ENCODE assay signal across 2 cellular contexts in the genomic region with DNA sequence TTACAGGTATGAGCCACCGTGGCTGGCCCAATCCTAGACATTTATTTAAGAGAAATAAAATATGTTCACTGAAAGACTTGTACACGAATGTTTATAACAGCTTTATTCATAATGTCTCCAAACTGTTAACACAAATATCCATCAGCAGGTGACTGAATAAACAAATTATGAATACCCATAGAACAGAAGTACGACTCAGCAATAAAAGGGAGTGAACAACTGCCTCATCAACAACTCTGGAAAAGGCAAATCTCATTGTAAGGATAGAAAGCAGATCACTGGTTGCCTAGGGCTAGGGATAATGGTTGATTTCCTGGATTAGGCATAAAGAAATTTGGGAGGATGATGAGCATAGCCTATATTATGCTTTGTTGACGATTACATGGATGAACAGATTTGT.
TF ChIP-seq lines count a peak whose summit lies in the region.

No MANE protein-coding gene starts in this region.

TF ChIP-seq in IMR-90, 13 proteins besides CTCF, POLR2A, EP300 and RAD21:
- TF ChIP-seq SMC3 (IDR thresholded peaks at IDR 0.05; ENCODE audit: low read depth, low read length) (no peak), MAFK (IDR thresholded peaks at IDR 0.05; ENCODE audit: low read depth, low read length) (peak; percentile 45)

TF ChIP-seq in K562, 482 proteins besides CTCF, POLR2A, EP300 and RAD21:
- TF ChIP-seq LEF1 (IDR thresholded peaks at IDR 0.05): no peak
- TF ChIP-seq ZNF764 (CRISPR knock-in tag; IDR thresholded peaks at IDR 0.05; ENCODE audit: low read depth): no peak
- peak; percentile 63 for TF ChIP-seq ZNF316 (IDR thresholded peaks at IDR 0.05)
- no peak for TF ChIP-seq VEZF1 (CRISPR knock-in tag; IDR thresholded peaks at IDR 0.05)
- no peak for TF ChIP-seq FOXP1 (CRISPR knock-in tag; IDR thresholded peaks at IDR 0.05)
- 0 out of 2 replicates have a peak, but pooled peaks have one; percentile 19 for TF ChIP-seq MAFG (tag; conservative IDR thresholded peaks at IDR 0.05)
- TF ChIP-seq ID3 (CRISPR knock-in tag; IDR thresholded peaks at IDR 0.05): no peak
- no peak for TF ChIP-seq ID3 (tag; IDR thresholded peaks at IDR 0.05)
- TF ChIP-seq, protein P1, sequence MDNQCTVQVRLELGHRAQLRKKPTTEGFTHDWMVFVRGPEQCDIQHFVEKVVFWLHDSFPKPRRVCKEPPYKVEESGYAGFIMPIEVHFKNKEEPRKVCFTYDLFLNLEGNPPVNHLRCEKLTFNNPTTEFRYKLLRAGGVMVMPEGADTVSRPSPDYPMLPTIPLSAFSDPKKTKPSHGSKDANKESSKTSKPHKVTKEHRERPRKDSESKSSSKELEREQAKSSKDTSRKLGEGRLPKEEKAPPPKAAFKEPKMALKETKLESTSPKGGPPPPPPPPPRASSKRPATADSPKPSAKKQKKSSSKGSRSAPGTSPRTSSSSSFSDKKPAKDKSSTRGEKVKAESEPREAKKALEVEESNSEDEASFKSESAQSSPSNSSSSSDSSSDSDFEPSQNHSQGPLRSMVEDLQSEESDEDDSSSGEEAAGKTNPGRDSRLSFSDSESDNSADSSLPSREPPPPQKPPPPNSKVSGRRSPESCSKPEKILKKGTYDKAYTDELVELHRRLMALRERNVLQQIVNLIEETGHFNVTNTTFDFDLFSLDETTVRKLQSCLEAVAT (IDR thresholded peaks at IDR 0.05): no peak
